Comparison of ENCODE assay signal across 22 cellular contexts in the genomic region with DNA sequence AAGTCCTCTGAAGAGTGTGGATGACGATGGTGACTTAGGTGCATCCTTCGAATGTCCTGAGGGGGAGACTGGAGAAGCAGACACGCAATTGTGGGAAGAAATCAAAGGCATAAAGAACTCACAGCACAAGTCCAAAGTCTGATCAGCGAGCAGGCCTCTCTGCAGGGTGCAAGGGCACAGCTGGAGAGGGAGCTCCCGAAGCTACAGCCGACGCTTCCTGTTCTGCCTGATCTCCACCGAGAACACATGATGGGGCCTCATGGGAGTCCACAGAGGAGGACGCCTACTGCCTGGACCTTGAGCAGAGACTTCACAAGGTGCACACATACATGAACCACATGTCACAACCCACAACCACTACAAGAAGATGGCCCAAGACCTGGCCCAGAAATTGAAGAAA. TPM values are rescaled to one million over a fixed set of nuclear protein-coding genes. Genes with fewer than 3 reads are reported as not detected.
"Had no signal": no experiment of that assay in that cellular context is flagged by ENCODE, and none has a peak within 500 bp of the region (broad histone marks: within the 10 kb centered on the region; RNA-seq: fewer than 3 reads in every experiment).

No MANE protein-coding gene starts in this region.

- H3K27ac ChIP-seq: adrenal gland, thyroid gland, upper lobe of right lung had no signal

- H3K27ac Mint-ChIP-seq: activated B cell treated with CpG ODN at 0.5 μM for 24 hours; activated CD4-positive, alpha-beta T cell treated with anti-CD3 and anti-CD28 coated beads for 36 hours; activated naive CD8-positive, alpha-beta T cell; activated T-cell treated with anti-CD3 and anti-CD28 coated beads, Interleukin-2, amount 50 U/mL, for 24 hours; activated T-helper 2 cell treated with anti-CD3 and anti-CD28 coated beads, Interferon-gamma antibody, Interleukin-2, Interleukin-4, amounts not matched to agents 10 μg/mL and 5 μg/mL and 100 μg/mL, durations not matched to agents 14 hours and 24 hours and 36 hours; nephron progenitor cell; progenitor cell of endocrine pancreas; stimulated activated naive CD8-positive, alpha-beta T cell treated with anti-CD3 and anti-CD28 coated beads, Interleukin-15, Interleukin-2, amounts not matched to agents 100 ng/mL and 50 ng/mL, for 24 hours; T-helper 17 cell had no signal

- H3K9me3 ChIP-seq: adrenal gland, thyroid gland, upper lobe of right lung had no signal

- DNase-seq: activated B cell treated with CpG ODN at 0.5 μM for 24 hours; activated CD4-positive, alpha-beta T cell treated with anti-CD3 and anti-CD28 coated beads for 36 hours; activated CD4-positive, alpha-beta T cell treated with anti-CD3 and anti-CD28 coated beads, Interleukin-2, amount 50 U/mL, for 4 hours; activated CD8-positive, alpha-beta memory T cell treated with anti-CD3 and anti-CD28 coated beads for 24 hours; activated CD8-positive, alpha-beta memory T cell treated with anti-CD3 and anti-CD28 coated beads, Interleukin-2, amount 50 U/mL, for 4 hours; activated naive CD4-positive, alpha-beta T cell; activated T-cell treated with anti-CD3 and anti-CD28 coated beads, Interleukin-2, amount 50 U/mL, for 24 hours; adrenal gland; cerebellar nuclear complex; erythroblast; foreskin fibroblast; nephron progenitor cell; stimulated activated CD4-positive, alpha-beta T cell treated with anti-CD3 and anti-CD28 coated beads, Interleukin-1b, Interleukin-23, amount 100 ng/mL, for 48 hours; substantia nigra; SW 1271; T-helper 17 cell; thyroid gland; upper lobe of right lung had no signal

- H3K27me3 ChIP-seq: adrenal gland, thyroid gland, upper lobe of right lung had no signal

- H3K4me3 ChIP-seq: adrenal gland, thyroid gland, upper lobe of right lung had no signal

- ATAC-seq: activated CD4-positive, alpha-beta T cell treated with anti-CD3 and anti-CD28 coated beads for 36 hours; T-helper 17 cell; upper lobe of right lung had no signal

- H3K36me3 Mint-ChIP-seq: activated naive CD8-positive, alpha-beta T cell had no signal

- H3K27me3 Mint-ChIP-seq: activated B cell treated with CpG ODN at 0.5 μM for 24 hours, progenitor cell of endocrine pancreas had no signal

- H3K9me3 Mint-ChIP-seq: activated B cell treated with CpG ODN at 0.5 μM for 24 hours; activated T-cell treated with anti-CD3 and anti-CD28 coated beads, Interleukin-2, amount 50 U/mL, for 24 hours; activated T-helper 2 cell treated with anti-CD3 and anti-CD28 coated beads, Interferon-gamma antibody, Interleukin-2, Interleukin-4, amounts not matched to agents 10 μg/mL and 5 μg/mL and 100 μg/mL, durations not matched to agents 14 hours and 24 hours and 36 hours; stimulated activated naive CD8-positive, alpha-beta T cell treated with anti-CD3 and anti-CD28 coated beads, Interleukin-15, Interleukin-2, amounts not matched to agents 100 ng/mL and 50 ng/mL, for 24 hours had no signal

- H3K4me3 Mint-ChIP-seq: activated B cell treated with CpG ODN at 0.5 μM for 24 hours; activated CD4-positive, alpha-beta T cell treated with anti-CD3 and anti-CD28 coated beads for 36 hours; activated naive CD8-positive, alpha-beta T cell; activated T-cell treated with anti-CD3 and anti-CD28 coated beads, Interleukin-2, amount 50 U/mL, for 24 hours; nephron progenitor cell; stimulated activated naive CD8-positive, alpha-beta T cell treated with anti-CD3 and anti-CD28 coated beads, Interleukin-15, Interleukin-2, amounts not matched to agents 100 ng/mL and 50 ng/mL, for 24 hours; T-helper 17 cell had no signal

- H3K4me1 Mint-ChIP-seq: activated CD4-positive, alpha-beta T cell treated with anti-CD3 and anti-CD28 coated beads for 36 hours; T-helper 17 cell had no signal

- H3K36me3 ChIP-seq: adrenal gland, thyroid gland, upper lobe of right lung had no signal

RNA-seq across cellular contexts. Expression of gene RIN2, which starts 51.4 kb away (rescaled TPM):
- total RNA-seq: activated CD4-positive, alpha-beta T cell treated with anti-CD3 and anti-CD28 coated beads for 36 hours; activated T-helper 2 cell treated with anti-CD3 and anti-CD28 coated beads, Interferon-gamma antibody, Interleukin-2, Interleukin-4, amounts not matched to agents 10 μg/mL and 5 μg/mL and 100 μg/mL, durations not matched to agents 14 hours and 24 hours and 36 hours had no signal
